Comparison of ENCODE assay signal across 8 cellular contexts in genomic region chr1:26889580-26890466, GRCh38. TPM values are rescaled to one million over a fixed set of nuclear protein-coding genes. Genes with fewer than 3 reads are reported as not detected.
DNase-seq lines count a peak whose midpoint lies in the region; ATAC-seq and TF ChIP-seq lines count a peak whose summit lies in the region.

Gene GPN2, minus strand, starts transcription at chr1:26890283. Its CDS starts 187 bp downstream, at chr1:26890096.

- ATAC-seq in left cardiac atrium (peak; percentile 95), upper lobe of right lung (peak; percentile 96)

- no peaks in the 10 kb centered on the region for H3K27me3 ChIP-seq in upper lobe of right lung

- no peaks in the 10 kb centered on the region for H3K9me3 Mint-ChIP-seq in progenitor cell of endocrine pancreas (ENCODE audit: low read depth)

- H3K36me3 ChIP-seq in upper lobe of right lung: peaks cover 73% of the 10 kb centered on the region

- peak within 1 kb of the TSS; percentile 92 for H3K4me3 Mint-ChIP-seq in progenitor cell of endocrine pancreas (ENCODE audit: low read depth)

- peak within 1 kb of the TSS; percentile 80 for H3K4me3 ChIP-seq in GM08714 (ENCODE audit: low read length)
- H3K4me3 ChIP-seq in HFF-Myc (replicated peaks; ENCODE audit: low read depth, low read length): peak within 1 kb of the TSS; percentile 95
- peak within 1 kb of the TSS; percentile 99 for H3K4me3 ChIP-seq in upper lobe of right lung

- DNase-seq in HFF-Myc (ENCODE audit: extremely low read depth, low read depth) (peak; percentile 38), NAMALWA (ENCODE audit: low spot score) (peak; percentile 89), amniotic epithelial cell (ENCODE audit: low read depth) (peak; percentile 70), left cardiac atrium (peak; percentile 86), progenitor cell of endocrine pancreas (ENCODE audit: low spot score, unreplicated experiment) (peak; percentile 47), upper lobe of right lung (peak; percentile 89)

- intact Hi-C loops in T-helper 1 cell treated with Interleukin-12 subunit alpha and Interleukin-12 subunit beta and Interleukin-4 antibody, amounts not matched to agents 30 ng/mL and 1 ng/mL, for 36 hours (cut with micrococcal nuclease): loop anchor here (1.0 to 10.0 kb wide), 8 partner anchors 10 to 985 kb away; partner anchors contain the start of genes GPATCH3, NUDC, STMN1 and WDTC1
- intact Hi-C loops in left cardiac atrium (cut with DNase I): no loop called here
- intact Hi-C loops in upper lobe of right lung (cut with DNase I): loop anchor here (10.0 kb wide), 1 partner anchor 85 kb away; no protein-coding TSS in a partner anchor

- H3K27ac ChIP-seq in upper lobe of right lung: peak within 1 kb of the TSS; percentile 96

- H3K4me1 ChIP-seq in upper lobe of right lung: peaks cover 11% of the 10 kb centered on the region

- H3K9me3 ChIP-seq in upper lobe of right lung: no peaks in the 10 kb centered on the region

- H3K27me3 Mint-ChIP-seq in progenitor cell of endocrine pancreas: no peaks in the 10 kb centered on the region

- H3K4me1 Mint-ChIP-seq in progenitor cell of endocrine pancreas (ENCODE audit: low read depth): peaks cover 15% of the 10 kb centered on the region

- peak within 1 kb of the TSS; percentile 96 for H3K27ac Mint-ChIP-seq in progenitor cell of endocrine pancreas

- TF ChIP-seq CTCF in HFF-Myc (IDR thresholded peaks at IDR 0.05; ENCODE audit: low read depth, low read length, missing control alignments) (no peak), progenitor cell of endocrine pancreas (IDR thresholded peaks at IDR 0.05; ENCODE audit: unreplicated experiment) (no peak), upper lobe of right lung (IDR thresholded peaks at IDR 0.05) (no peak)

- peaks cover 27% of the 10 kb centered on the region for H3K36me3 Mint-ChIP-seq in progenitor cell of endocrine pancreas (ENCODE audit: insufficient read depth)

RNA-seq across cellular contexts. Expression of gene GPN2, which starts in this region (rescaled TPM):
- 34.1 and 35.5 TPM in 2 replicates for total RNA-seq in T-helper 1 cell treated with Interleukin-12 subunit alpha and Interleukin-12 subunit beta and Interleukin-4 antibody, amounts not matched to agents 30 ng/mL and 1 ng/mL, for 36 hours
- total RNA-seq in left cardiac atrium (10 to 100 TPM; 12.9 to 15.3 TPM), progenitor cell of endocrine pancreas (36.5 and 37.4 TPM in 2 replicates), upper lobe of right lung (24.6 TPM)

Comparison
In these comparisons a context has a peak if more than half of its experiments do, and no peak if none do; other contexts are left out.
1. Peak in every context shown above with its lines: DNase-seq, ATAC-seq, H3K4me3 ChIP-seq and H3K27ac ChIP-seq.
2. DNase-seq: peak in every context shown above with its lines; median percentile 89 in NAMALWA; 89 in upper lobe of right lung; 86 in left cardiac atrium; 70 in amniotic epithelial cell; 47 in progenitor cell of endocrine pancreas; 38 in HFF-Myc.
3. intact Hi-C loops: an anchor here in T-helper 1 cell treated with Interleukin-12 subunit alpha and Interleukin-12 subunit beta and Interleukin-4 antibody, amounts not matched to agents 30 ng/mL and 1 ng/mL, for 36 hours (1.0 to 10.0 kb wide) and upper lobe of right lung (10.0 kb wide); none called in left cardiac atrium.